ENCODE assay signal across 9 cellular contexts in the genomic region with DNA sequence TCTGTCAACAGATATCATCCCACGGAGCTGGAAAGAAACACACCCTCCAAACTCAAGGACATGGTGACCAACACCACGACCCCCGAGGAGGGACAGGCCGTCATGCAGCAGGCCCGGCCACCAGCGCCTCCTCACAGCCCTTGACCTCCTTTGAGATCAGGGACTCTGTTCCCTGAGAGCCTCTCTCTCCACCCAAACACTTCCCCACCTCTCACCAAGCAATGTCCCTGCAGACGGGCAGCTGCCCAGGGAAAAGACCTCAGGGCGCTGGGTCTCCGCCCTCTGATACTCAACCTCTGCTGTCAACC. TPM values are rescaled to one million over a fixed set of nuclear protein-coding genes. Genes with fewer than 3 reads are reported as not detected.
DNase-seq lines count a peak whose midpoint lies in the region; ATAC-seq and TF ChIP-seq lines count a peak whose summit lies in the region.
"Had no signal": no experiment of that assay in that cellular context is flagged by ENCODE, and none has a peak within 500 bp of the region (broad histone marks: within the 10 kb centered on the region; RNA-seq: fewer than 3 reads in every experiment).

No MANE protein-coding gene starts in this region.

- ATAC-seq in CD4-positive, CD25-positive, alpha-beta regulatory T cell (ENCODE audit: low read depth in 2 of 2), result no peak

- H3K36me3 Mint-ChIP-seq in CD4-positive, CD25-positive, alpha-beta regulatory T cell, result no peaks in the 10 kb centered on the region
- H3K36me3 Mint-ChIP-seq in H9 (ENCODE audit: insufficient read depth in 1 of 3, low read depth in 3 of 3), result peaks cover 0 to 4% (median 0%) of the 10 kb centered on the region in 3 experiments; a peak in 2 of 7 replicates
- no peaks in the 10 kb centered on the region for H3K36me3 Mint-ChIP-seq in neural crest cell (ENCODE audit: low read depth)
- H3K36me3 Mint-ChIP-seq: brain had no signal

- no peak for DNase-seq in CD4-positive, CD25-positive, alpha-beta regulatory T cell
- no peak for DNase-seq in H9
- DNase-seq in adipocyte (ENCODE audit: low read depth), result no peak
- no peak for DNase-seq in neural crest cell (ENCODE audit: low read depth, low spot score)
- DNase-seq in RPMI8226, result no peak
- no peak for DNase-seq in DMS 273 treated with DMSO at 0.1 percent for 48 hours (lab: John Stamatoyannopoulos, UW)
- no peak for DNase-seq in NCI-H1930 (lab: John Stamatoyannopoulos, UW)

- H3K18ac ChIP-seq in H9 (ENCODE audit: insufficient read length, low read depth, low read length), result no peak overlapping the region

- H4K91ac ChIP-seq in H9 (ENCODE audit: insufficient read length, low read depth, low read length), result no peak overlapping the region

- no peaks in the 10 kb centered on the region for H3K23me2 ChIP-seq in H9 (ENCODE audit: insufficient read length, low read depth, low read length, poor library complexity, severe bottlenecking)

- H3K23ac ChIP-seq in H9 (ENCODE audit: insufficient read length, low read depth, low read length), result no peak overlapping the region

- WGBS in H9 (ENCODE audit: extremely low coverage, insufficient read length, low lambda C conversion rate), result no CpG with 5 or more reads among the region's 9 CpGs

- no peaks in the 10 kb centered on the region for H3K36me3 ChIP-seq in CD4-positive, CD25-positive, alpha-beta regulatory T cell (ENCODE audit: control insufficient read depth, insufficient read depth, low read length)
- no peaks in the 10 kb centered on the region for H3K36me3 ChIP-seq in adipocyte (ENCODE audit: control insufficient read depth, insufficient read depth, low read length, severe bottlenecking)

- H3K79me1 ChIP-seq in H9 (ENCODE audit: insufficient read depth, low read depth, low read length, poor library complexity, severe bottlenecking), result no peaks in the 10 kb centered on the region

- H3K27ac ChIP-seq in CD4-positive, CD25-positive, alpha-beta regulatory T cell (ENCODE audit: insufficient read depth, low read length, poor library complexity, severe bottlenecking), result peak overlapping the region; percentile 11
- no peak overlapping the region for H3K27ac ChIP-seq in H9 (ENCODE audit: insufficient read length, low read depth, low read length)
- H3K27ac ChIP-seq: epithelial cell of prostate had no signal

- H3K4me2 ChIP-seq in H9 (ENCODE audit: insufficient read depth, insufficient read length, low read length), result no peak overlapping the region

- H3T11ph ChIP-seq in H9 (ENCODE audit: low read length), result no peak overlapping the region

- H2BK5ac ChIP-seq in H9 (ENCODE audit: insufficient read length, low read length), result no peak overlapping the region

- no peak overlapping the region for H3K56ac ChIP-seq in H9 (ENCODE audit: insufficient read length, low read depth, low read length)

- no peak overlapping the region for H2AFZ ChIP-seq in H9 (ENCODE audit: low read length)

- H4K8ac ChIP-seq in H9 (replicated peaks; ENCODE audit: insufficient read length, low read depth, low read length), result no peak overlapping the region

- H4K5ac ChIP-seq in H9 (ENCODE audit: insufficient read length, low read depth, low read length), result no peak overlapping the region

- H3K4me1 Mint-ChIP-seq in CD4-positive, CD25-positive, alpha-beta regulatory T cell, result peaks cover 9 to 25% (median 18%) of the 10 kb centered on the region in 4 donors
- H3K4me1 Mint-ChIP-seq in H9 (peaks cover 0 to 12% of the 10 kb centered on the region in 2 experiments; a peak in 2 of 4 replicates), neural crest cell (no peaks in the 10 kb centered on the region)
- H3K4me1 Mint-ChIP-seq: brain had no signal

- peaks cover 0 to 2% (median 0%) of the 10 kb centered on the region in 7 donors for H3K9me3 Mint-ChIP-seq in CD4-positive, CD25-positive, alpha-beta regulatory T cell
- H3K9me3 Mint-ChIP-seq in H9 (peaks cover 6 to 67% of the 10 kb centered on the region in 2 experiments), neural crest cell (peaks cover 5% of the 10 kb centered on the region)

- peak overlapping the region in 3 of 4 donors; percentile 13 to 67 (median 51) for H3K4me3 Mint-ChIP-seq in CD4-positive, CD25-positive, alpha-beta regulatory T cell
- H3K4me3 Mint-ChIP-seq in H9 (no peak overlapping the region; a peak in 1 of 5 replicates), neural crest cell (no peak overlapping the region)

- H3K27me3 Mint-ChIP-seq in CD4-positive, CD25-positive, alpha-beta regulatory T cell, result peaks cover 9% of the 10 kb centered on the region
- H3K27me3 Mint-ChIP-seq in H9 (ENCODE audit: low read depth) (peaks cover 2% of the 10 kb centered on the region), neural crest cell (ENCODE audit: low read depth) (peaks cover 3% of the 10 kb centered on the region)

- no peak overlapping the region for H2BK15ac ChIP-seq in H9 (ENCODE audit: low read depth, low read length)

- no peak overlapping the region for H3K4me3 ChIP-seq in CD4-positive, CD25-positive, alpha-beta regulatory T cell (ENCODE audit: low read depth, low read length)
- H3K4me3 ChIP-seq in adipocyte (ENCODE audit: low read length), result peak overlapping the region; percentile 77

- H3K4me1 ChIP-seq in CD4-positive, CD25-positive, alpha-beta regulatory T cell (ENCODE audit: control insufficient read depth, insufficient read depth, low read length, poor library complexity, severe bottlenecking), result peaks cover 12% of the 10 kb centered on the region
- no peaks in the 10 kb centered on the region; the same call in 1 of the 2 replicates for H3K4me1 ChIP-seq in H9 (ENCODE audit: insufficient read depth, low read length)
- H3K4me1 ChIP-seq in adipocyte (ENCODE audit: control insufficient read depth, insufficient read depth, low read length), result peaks cover 8% of the 10 kb centered on the region

- TF ChIP-seq CTCF in H9 (conservative IDR thresholded peaks at IDR 0.05), result no peak
- no peak for TF ChIP-seq CTCF in neural crest cell (conservative IDR thresholded peaks at IDR 0.05)

- no peak overlapping the region for H2BK12ac ChIP-seq in H9 (ENCODE audit: insufficient read length, low read depth, low read length)

- no peaks in the 10 kb centered on the region for H3K79me2 ChIP-seq in H9 (ENCODE audit: insufficient read depth, low read length)

- H3K9ac ChIP-seq in H9 (ENCODE audit: extremely low read depth, insufficient read length, low read length) (no peak overlapping the region), adipocyte (ENCODE audit: low read length) (peak overlapping the region; percentile 84)

- H4K20me1 ChIP-seq in H9 (ENCODE audit: control insufficient read depth, insufficient read depth, insufficient read length), result no peaks in the 10 kb centered on the region

- no peaks in the 10 kb centered on the region for H3K27me3 ChIP-seq in CD4-positive, CD25-positive, alpha-beta regulatory T cell (ENCODE audit: control insufficient read depth, insufficient read depth, low read length)
- H3K27me3 ChIP-seq in H9 (ENCODE audit: insufficient read depth, low read length) (no peaks in the 10 kb centered on the region), adipocyte (replicated peaks; ENCODE audit: control insufficient read depth, insufficient read depth, low read length) (no peaks in the 10 kb centered on the region)

- no peak overlapping the region for H2BK120ac ChIP-seq in H9 (ENCODE audit: low read depth, low read length, poor library complexity, severe bottlenecking)

- no peak overlapping the region for H2BK20ac ChIP-seq in H9 (ENCODE audit: low read depth, low read length, poor library complexity, severe bottlenecking)

- peak overlapping the region in 2 of 3 donors; percentile 68 to 83 for H3K27ac Mint-ChIP-seq in CD4-positive, CD25-positive, alpha-beta regulatory T cell
- peak overlapping the region in 2 of 3 experiments; percentile 34 to 81; a peak in 2 of 7 replicates for H3K27ac Mint-ChIP-seq in H9
- peak overlapping the region; percentile 27 for H3K27ac Mint-ChIP-seq in neural crest cell (ENCODE audit: unreplicated experiment)

- no peak overlapping the region for H3K14ac ChIP-seq in H9 (ENCODE audit: insufficient read depth, low read length)

- no peak overlapping the region for H2AK5ac ChIP-seq in H9 (ENCODE audit: insufficient read length, low read length)

- no peak overlapping the region for H3K4ac ChIP-seq in H9 (ENCODE audit: low read depth, low read length)

- H3K9me3 ChIP-seq in CD4-positive, CD25-positive, alpha-beta regulatory T cell (ENCODE audit: control insufficient read depth in 2 of 2, low read length in 2 of 2), result no peaks in the 10 kb centered on the region
- H3K9me3 ChIP-seq in H9 (ENCODE audit: control insufficient read depth, low read depth, low read length) (no peaks in the 10 kb centered on the region), adipocyte (ENCODE audit: control insufficient read depth, low read length) (no peaks in the 10 kb centered on the region)

RNA-seq across cellular contexts. Expression of gene SCGB2B2, which starts 10.0 kb away (rescaled TPM):
- 0.74 TPM for total RNA-seq in CD4-positive, CD25-positive, alpha-beta regulatory T cell
- under 1 TPM in 1 of 4 donors, not detected in 3; 0.07 TPM for polyA plus RNA-seq in CD4-positive, CD25-positive, alpha-beta regulatory T cell
- total RNA-seq in H9 (2021) (not detected in 2 replicates), neural crest cell (0.45 TPM in 1 of 2 replicates, not detected in the other)

RNA-seq across cellular contexts. Expression of gene ZNF302, which starts 10.6 kb away (rescaled TPM):
- 14.6 TPM for total RNA-seq in CD4-positive, CD25-positive, alpha-beta regulatory T cell
- 10 to 100 TPM; 13.9 to 24.3 (median 16.7) TPM for polyA plus RNA-seq in CD4-positive, CD25-positive, alpha-beta regulatory T cell
- 22.4 and 23.3 TPM in 2 replicates for total RNA-seq in H9 (2021)
- total RNA-seq in neural crest cell, result 36.7 and 37.0 TPM in 2 replicates

Comparison
In these comparisons a context has a peak if more than half of its experiments do, and no peak if none do; other contexts are left out.
1. H3K4me3 Mint-ChIP-seq: peak in CD4-positive, CD25-positive, alpha-beta regulatory T cell (3 of 4); none in H9 (0 of 2) and neural crest cell (single experiment).
2. Peak in every context shown above with its lines, with median percentiles within 50 percentile points of each other: H3K27ac Mint-ChIP-seq.